7 cellular contexts compared by ENCODE assay signal in genomic region chr9:133031496-133031911, GRCh38. TPM values are rescaled to one million over a fixed set of nuclear protein-coding genes. Genes with fewer than 3 reads are reported as not detected.
DNase-seq lines count a peak whose midpoint lies in the region; ATAC-seq and TF ChIP-seq lines count a peak whose summit lies in the region.

No MANE protein-coding gene starts in this region.

- no peak overlapping the region for H2AFZ ChIP-seq in H9 (ENCODE audit: low read length)

- H3K9me3 Mint-ChIP-seq in H9: peaks cover 2 to 6% of the 10 kb centered on the region in 2 experiments; a peak in 3 of 5 replicates

- WGBS in H9 (ENCODE audit: extremely low coverage, insufficient read length, low lambda C conversion rate): no CpG with 5 or more reads among the region's 10 CpGs
- 54 to 94% methylated on average over 5 to 9 of the region's 10 CpGs for WGBS in gastroesophageal sphincter (ENCODE audit: low coverage in 1 of 2), 2 donors

- H2BK5ac ChIP-seq in H9 (ENCODE audit: insufficient read length, low read length): no peak overlapping the region

- no peak overlapping the region for H3K18ac ChIP-seq in H9 (ENCODE audit: insufficient read length, low read depth, low read length)

- no peak overlapping the region for H3K23ac ChIP-seq in H9 (ENCODE audit: insufficient read length, low read depth, low read length)

- peaks cover 7% of the 10 kb centered on the region for H3K79me1 ChIP-seq in H9 (ENCODE audit: insufficient read depth, low read depth, low read length, poor library complexity, severe bottlenecking)

- H3K23me2 ChIP-seq in H9 (ENCODE audit: insufficient read length, low read depth, low read length, poor library complexity, severe bottlenecking): peaks cover 4% of the 10 kb centered on the region

- no peak for ATAC-seq in gastroesophageal sphincter
- no peak for ATAC-seq in activated CD4-positive, CD25-positive, alpha-beta regulatory T cell treated with anti-CD3 and anti-CD28 coated beads, Interleukin-2, amount 50 U/mL, for 24 hours
- no peak for ATAC-seq in GM21360 (IDR thresholded peaks at IDR 0.05; ENCODE audit: unreplicated experiment)

- peak overlapping the region; percentile 98 for H3K4me3 ChIP-seq in SK-N-MC
- H3K4me3 ChIP-seq in gastroesophageal sphincter: peak overlapping the region; percentile 89 to 92
- peak overlapping the region; percentile 73 to 94 (median 84) for H3K4me3 ChIP-seq in skin epidermis

- H3K4me1 Mint-ChIP-seq in H9: peaks cover 17 to 18% of the 10 kb centered on the region in 2 experiments

- H4K91ac ChIP-seq in H9 (ENCODE audit: insufficient read length, low read depth, low read length): no peak overlapping the region

- H3K27ac ChIP-seq in H9 (ENCODE audit: insufficient read length, low read depth, low read length) (no peak overlapping the region), SK-N-MC (no peak overlapping the region), gastroesophageal sphincter (peak overlapping the region in 2 of 4 donors; percentile 89 to 93), skin epidermis (peak overlapping the region in 19 of 21 experiments; percentile 79 to 97 (median 90))

- H2BK20ac ChIP-seq in H9 (ENCODE audit: low read depth, low read length, poor library complexity, severe bottlenecking): no peak overlapping the region

- no peak overlapping the region for H2AK5ac ChIP-seq in H9 (ENCODE audit: insufficient read length, low read length)

- TF ChIP-seq CTCF in H9 (conservative IDR thresholded peaks at IDR 0.05): no peak
- no peak for TF ChIP-seq CTCF in gastroesophageal sphincter (IDR thresholded peaks at IDR 0.05)

- no peak overlapping the region for H2BK12ac ChIP-seq in H9 (ENCODE audit: insufficient read length, low read depth, low read length)

- no peaks in the 10 kb centered on the region for H4K20me1 ChIP-seq in H9 (ENCODE audit: control insufficient read depth, insufficient read depth, insufficient read length)

- peak overlapping the region; percentile 48 for H3K4me2 ChIP-seq in H9 (ENCODE audit: insufficient read depth, insufficient read length, low read length)

- H3K36me3 ChIP-seq in SK-N-MC (ENCODE audit: insufficient read depth, low read length) (0 out of 2 replicates have a peak, but pooled peaks cover 11% of the 10 kb centered on the region), gastroesophageal sphincter (peaks cover 0 to 6% of the 10 kb centered on the region in 2 donors)

- no peak overlapping the region for H4K5ac ChIP-seq in H9 (ENCODE audit: insufficient read length, low read depth, low read length)

- TF ChIP-seq POLR2A in gastroesophageal sphincter (IDR thresholded peaks at IDR 0.05): no peak

- H3K4me1 ChIP-seq in H9 (ENCODE audit: insufficient read depth, low read length) (no peaks in the 10 kb centered on the region; the same call in 1 of the 2 replicates), gastroesophageal sphincter (peaks cover 0 to 58% (median 22%) of the 10 kb centered on the region in 3 donors)

- no peak overlapping the region for H3T11ph ChIP-seq in H9 (ENCODE audit: low read length)

- no peak overlapping the region for H3K4ac ChIP-seq in H9 (ENCODE audit: low read depth, low read length)

- no peak overlapping the region for H3K14ac ChIP-seq in H9 (ENCODE audit: insufficient read depth, low read length)

- H2BK15ac ChIP-seq in H9 (ENCODE audit: low read depth, low read length): no peak overlapping the region

- H3K9me3 ChIP-seq in H9 (ENCODE audit: control insufficient read depth, low read depth, low read length) (no peaks in the 10 kb centered on the region), SK-N-MC (ENCODE audit: low read depth, low read length) (no peaks in the 10 kb centered on the region), gastroesophageal sphincter (no peaks in the 10 kb centered on the region)

- peak overlapping the region in 2 of 3 experiments; percentile 92 to 100; a peak in 5 of 7 replicates for H3K27ac Mint-ChIP-seq in H9

- DNase-seq in H9 (no peak), SK-N-MC (ENCODE audit: low read depth, low spot score) (no peak), NCI-H2107 (lab: John Stamatoyannopoulos, UW) (no peak)

- H2BK120ac ChIP-seq in H9 (ENCODE audit: low read depth, low read length, poor library complexity, severe bottlenecking): no peak overlapping the region

- H4K8ac ChIP-seq in H9 (replicated peaks; ENCODE audit: insufficient read length, low read depth, low read length): no peak overlapping the region

- TF ChIP-seq EP300 in gastroesophageal sphincter (IDR thresholded peaks at IDR 0.05): no peak

- peaks cover 5 to 12% (median 8%) of the 10 kb centered on the region in 3 experiments; a peak in 5 of 7 replicates for H3K36me3 Mint-ChIP-seq in H9 (ENCODE audit: insufficient read depth in 1 of 3, low read depth in 3 of 3)

- peaks cover 7% of the 10 kb centered on the region for H3K27me3 Mint-ChIP-seq in H9 (ENCODE audit: low read depth)

- peak overlapping the region; percentile 93 to 99 for H3K4me3 Mint-ChIP-seq in H9

- H3K9ac ChIP-seq in H9 (ENCODE audit: extremely low read depth, insufficient read length, low read length) (peak overlapping the region; percentile 85), SK-N-MC (ENCODE audit: insufficient read length) (peak overlapping the region; percentile 97)

- H3K56ac ChIP-seq in H9 (ENCODE audit: insufficient read length, low read depth, low read length): no peak overlapping the region

- H3K27me3 ChIP-seq in H9 (ENCODE audit: insufficient read depth, low read length) (no peaks in the 10 kb centered on the region), gastroesophageal sphincter (no peaks in the 10 kb centered on the region)

- peaks cover 25% of the 10 kb centered on the region; the same call in 1 of the 2 replicates for H3K79me2 ChIP-seq in H9 (ENCODE audit: insufficient read depth, low read length)

RNA-seq across cellular contexts. Expression of gene GTF3C5, which starts 0.7 kb away (rescaled TPM):
- total RNA-seq in H9 (2021) (85.5 and 88.9 TPM in 2 replicates), gastroesophageal sphincter (10 to 100 TPM; 43.5 to 51.5 (median 48.9) TPM)

RNA-seq across cellular contexts. Expression of gene CEL, which starts 30.3 kb away (rescaled TPM):
- total RNA-seq in H9 (2021) (3.6 and 4.0 TPM in 2 replicates), gastroesophageal sphincter (under 1 TPM in 3 of 4 donors, not detected in 1; 0.35 to 0.81 (median 0.62) TPM)

RNA-seq across cellular contexts. Expression of gene GFI1B, which starts 53.0 kb away (rescaled TPM):
- total RNA-seq in H9 (2021) (not detected in 2 replicates), gastroesophageal sphincter (not detected)

Comparison
In these comparisons a context has a peak if more than half of its experiments do, and no peak if none do; other contexts are left out.
1. H3K27ac ChIP-seq: peak in skin epidermis (19 of 21); none in H9 (single experiment) and SK-N-MC (single experiment).
2. Peak in every context shown above with its lines, with median percentiles within 50 percentile points of each other: H3K4me3 ChIP-seq.